In the genomic region with DNA sequence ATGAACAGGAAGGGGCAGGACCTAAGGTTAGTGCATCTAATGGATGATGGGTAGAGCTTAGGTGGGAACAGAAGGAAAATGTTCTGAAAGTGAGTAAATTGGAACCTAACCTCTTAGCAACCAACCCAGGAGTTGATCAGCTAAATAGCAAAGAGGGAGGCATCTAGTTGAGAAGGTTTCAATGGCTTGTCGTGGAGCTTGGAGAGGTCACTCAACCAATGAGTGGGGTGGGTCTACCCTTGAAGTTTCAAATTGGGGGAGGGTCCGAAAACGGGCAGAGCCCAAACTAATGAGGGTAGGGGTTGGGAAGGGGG, we compare ENCODE assay signal across 1 cellular context.
TF ChIP-seq lines count a peak whose summit lies in the region.

No MANE protein-coding gene starts in this region.

TF ChIP-seq in SK-N-SH treated with all-trans-retinoic acid at 6 μM for 48 hours, 23 proteins besides CTCF, POLR2A, EP300 and RAD21 (continued from another document):
- TF ChIP-seq, protein P1, sequence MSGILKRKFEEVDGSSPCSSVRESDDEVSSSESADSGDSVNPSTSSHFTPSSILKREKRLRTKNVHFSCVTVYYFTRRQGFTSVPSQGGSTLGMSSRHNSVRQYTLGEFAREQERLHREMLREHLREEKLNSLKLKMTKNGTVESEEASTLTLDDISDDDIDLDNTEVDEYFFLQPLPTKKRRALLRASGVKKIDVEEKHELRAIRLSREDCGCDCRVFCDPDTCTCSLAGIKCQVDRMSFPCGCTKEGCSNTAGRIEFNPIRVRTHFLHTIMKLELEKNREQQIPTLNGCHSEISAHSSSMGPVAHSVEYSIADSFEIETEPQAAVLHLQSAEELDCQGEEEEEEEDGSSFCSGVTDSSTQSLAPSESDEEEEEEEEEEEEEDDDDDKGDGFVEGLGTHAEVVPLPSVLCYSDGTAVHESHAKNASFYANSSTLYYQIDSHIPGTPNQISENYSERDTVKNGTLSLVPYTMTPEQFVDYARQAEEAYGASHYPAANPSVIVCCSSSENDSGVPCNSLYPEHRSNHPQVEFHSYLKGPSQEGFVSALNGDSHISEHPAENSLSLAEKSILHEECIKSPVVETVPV (CRISPR knock-in tag; IDR thresholded peaks at IDR 0.05), result no peak
